13 cellular contexts compared by ENCODE assay signal in the genomic region with DNA sequence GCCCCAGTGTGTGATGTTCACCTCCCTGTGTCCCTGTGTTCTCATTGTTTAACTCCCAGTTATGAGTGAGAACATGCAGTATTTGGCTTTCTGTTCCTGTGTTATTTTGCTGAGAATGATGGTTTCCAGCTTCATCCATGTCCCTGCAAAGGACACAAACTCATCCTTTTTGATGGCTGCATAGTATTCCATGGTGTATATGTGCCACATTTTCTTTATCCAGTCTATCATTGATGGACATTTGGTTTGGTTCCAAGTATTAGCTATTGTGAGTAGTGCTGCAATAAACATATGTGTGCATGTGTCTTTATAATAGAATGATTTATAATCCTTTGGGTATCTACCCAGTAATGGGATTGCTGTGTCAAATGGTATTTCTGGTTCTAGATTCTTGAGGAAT. TPM values are rescaled to one million over a fixed set of nuclear protein-coding genes. Genes with fewer than 3 reads are reported as not detected.
"Had no signal": no experiment of that assay in that cellular context is flagged by ENCODE, and none has a peak within 500 bp of the region (broad histone marks: within the 10 kb centered on the region; RNA-seq: fewer than 3 reads in every experiment).

No MANE protein-coding gene starts in this region.

RNA-seq across cellular contexts. Expression of gene NRK, which starts 16.7 kb away (rescaled TPM):
- total RNA-seq: activated B cell treated with CpG ODN at 0.5 μM for 24 hours; activated CD4-positive, alpha-beta memory T cell treated with anti-CD3 and anti-CD28 coated beads for 36 hours; activated CD4-positive, alpha-beta memory T cell treated with anti-CD3 and anti-CD28 coated beads, Interleukin-2, amount 10 ng/mL, durations not matched to agents 7 days and 5 days; activated CD4-positive, alpha-beta T cell treated with anti-CD3 and anti-CD28 coated beads for 36 hours; activated CD4-positive, alpha-beta T cell treated with anti-CD3 and anti-CD28 coated beads, Interleukin-2, amount 10 ng/mL, durations not matched to agents 24 days and 14 days; activated CD4-positive, alpha-beta T cell treated with anti-CD3 and anti-CD28 coated beads, Interleukin-2, amount 10 ng/mL, durations not matched to agents 7 days and 5 days; activated CD8-positive, alpha-beta memory T cell treated with anti-CD3 and anti-CD28 coated beads for 36 hours; activated CD8-positive, alpha-beta memory T cell treated with anti-CD3 and anti-CD28 coated beads, Interleukin-2, amount 10 ng/mL, durations not matched to agents 7 days and 5 days; activated CD8-positive, alpha-beta T cell treated with anti-CD3 and anti-CD28 coated beads for 36 hours; activated CD8-positive, alpha-beta T cell treated with anti-CD3 and anti-CD28 coated beads, Interleukin-2, amount 10 ng/mL, durations not matched to agents 7 days and 5 days; T-helper 1 cell treated with Interleukin-12 subunit alpha and Interleukin-12 subunit beta and Interleukin-4 antibody, amounts not matched to agents 30 ng/mL and 1 ng/mL, for 36 hours; T-helper 17 cell; T-helper 2 cell treated with Interferon-gamma antibody and Interleukin-4, amounts not matched to agents 100 ng/mL and 5 ng/mL, for 36 hours had no signal
